Comparison of ENCODE assay signal across 1 cellular context in the genomic region with DNA sequence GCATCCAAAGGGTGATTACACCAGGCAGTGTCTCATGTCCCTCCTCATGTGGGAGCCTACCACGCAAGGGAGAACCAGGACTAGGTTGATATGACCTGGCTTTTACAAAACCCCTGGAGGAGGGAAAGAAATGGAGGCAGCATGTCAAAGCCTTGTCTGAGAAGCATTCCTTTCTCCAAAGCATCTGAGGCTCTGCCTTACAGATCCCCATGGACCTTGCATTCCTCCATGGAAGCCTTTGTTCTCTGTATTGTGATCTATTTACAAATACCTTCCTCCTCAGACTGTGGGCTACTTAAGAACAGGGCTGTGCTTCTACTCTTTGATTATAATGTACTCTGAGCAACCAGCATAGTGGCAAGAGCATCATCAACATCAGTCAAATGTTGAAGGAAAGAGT.
TF ChIP-seq lines count a peak whose summit lies in the region.

No MANE protein-coding gene starts in this region.

TF ChIP-seq in H1, 55 proteins besides CTCF, POLR2A, EP300 and RAD21:
- no peak for TF ChIP-seq BRCA1 (IDR thresholded peaks at IDR 0.05; ENCODE audit: low read depth, low read length)
- no peak for TF ChIP-seq SUZ12 (IDR thresholded peaks at IDR 0.05; ENCODE audit: low read length)
- no peak for TF ChIP-seq PHF8 (conservative IDR thresholded peaks at IDR 0.05; ENCODE audit: low read depth, low read length)
- TF ChIP-seq CHD7 (IDR thresholded peaks at IDR 0.05; ENCODE audit: insufficient replicate concordance, low read length): no peak
- no peak for TF ChIP-seq POU5F1 (IDR thresholded peaks at IDR 0.05; ENCODE audit: low read depth, low read length)
- no peak for TF ChIP-seq RFX5 (IDR thresholded peaks at IDR 0.05; ENCODE audit: borderline replicate concordance, low read depth, low read length)
- peak; percentile 58; the same call in 1 of the 2 replicates for TF ChIP-seq YY1 (IDR thresholded peaks at IDR 0.05; ENCODE audit: low read depth, low read length)
- TF ChIP-seq NANOG (IDR thresholded peaks at IDR 0.05; ENCODE audit: insufficient read depth, low read depth, low read length, poor library complexity, severe bottlenecking): no peak
